Comparison of ENCODE assay signal across 13 cellular contexts in the genomic region with DNA sequence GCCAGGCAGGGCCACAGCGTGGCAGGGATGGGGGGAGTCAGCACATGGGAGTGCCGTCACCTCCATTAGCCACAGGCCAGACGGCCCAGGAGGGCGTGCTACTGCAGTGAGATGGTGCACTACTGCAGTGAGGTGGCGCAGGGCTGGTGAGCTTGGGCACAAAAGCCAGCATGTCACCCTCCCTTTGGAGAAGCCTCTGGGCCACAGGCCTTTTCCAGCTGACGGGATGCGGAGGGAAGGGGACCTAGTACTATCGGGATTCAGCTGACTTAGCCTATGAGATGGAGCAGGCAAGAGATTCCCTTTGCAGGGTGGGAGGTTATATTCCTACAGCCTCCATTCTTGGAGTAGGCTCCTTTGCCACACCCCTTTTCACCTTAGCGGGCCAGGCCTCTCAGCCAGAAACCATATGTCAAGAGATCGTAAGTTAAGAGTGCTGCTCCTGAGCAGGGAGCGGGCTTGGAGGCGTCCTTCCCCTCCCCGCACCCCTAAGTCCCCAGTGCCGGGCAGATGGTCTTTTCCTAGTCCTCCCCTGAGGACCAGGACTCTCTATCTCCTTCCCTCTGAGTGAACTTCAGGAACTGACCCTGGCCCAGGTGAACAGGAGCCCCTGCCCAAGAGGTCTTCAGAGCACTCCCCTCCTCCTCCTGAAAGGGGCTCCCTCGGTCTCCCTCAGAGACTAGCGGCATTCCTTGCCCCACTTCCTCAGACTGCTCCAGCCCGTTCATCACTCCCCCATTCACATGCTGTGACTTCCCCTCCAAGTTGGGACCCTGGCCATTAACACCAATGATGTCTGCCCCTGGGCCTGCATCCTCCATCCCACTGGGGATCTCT. TPM values are rescaled to one million over a fixed set of nuclear protein-coding genes. Genes with fewer than 3 reads are reported as not detected.
A peak's percentile ranks its signal among the peaks of the same experiment; 100 is the strongest.
DNase-seq lines count a peak whose midpoint lies in the region; ATAC-seq and TF ChIP-seq lines count a peak whose summit lies in the region.
"Had no signal": no experiment of that assay in that cellular context is flagged by ENCODE, and none has a peak within 500 bp of the region (broad histone marks: within the 10 kb centered on the region; RNA-seq: fewer than 3 reads in every experiment).

No MANE protein-coding gene starts in this region.

- WGBS in HUES64: 26% methylated on average over 17 of the region's 17 CpGs

- intact Hi-C loops in ascending aorta (cut with DNase I): no loop called here
- intact Hi-C loops in lower lobe of right lung (cut with DNase I): no loop called here
- intact Hi-C loops in colonic mucosa (cut with DNase I): no loop called here

- no peaks in the 10 kb centered on the region for H3K9me3 ChIP-seq in HUES64 (ENCODE audit: insufficient read depth, low read depth, low read length)
- H3K9me3 ChIP-seq in ascending aorta: no peaks in the 10 kb centered on the region
- H3K9me3 ChIP-seq in lower lobe of right lung: no peaks in the 10 kb centered on the region
- H3K9me3 ChIP-seq in subcutaneous abdominal adipose tissue (ENCODE audit: control insufficient read depth in 5 of 5, low read length in 5 of 5): no peaks in the 10 kb centered on the region
- no peaks in the 10 kb centered on the region for H3K9me3 ChIP-seq in colonic mucosa

- H3K9ac ChIP-seq in HUES64 (ENCODE audit: low read depth, low read length) (peak overlapping the region; percentile 27; the same call in 1 of the 2 replicates), subcutaneous abdominal adipose tissue (ENCODE audit: low read length in 5 of 5) (peak overlapping the region in 1 of 5 donors; percentile 37), colonic mucosa (ENCODE audit: low read depth in 2 of 2, low read length in 2 of 2) (peak overlapping the region in 1 of 2 donors; percentile 29)

- H3K4me1 ChIP-seq in HUES64 (ENCODE audit: insufficient read depth, low read length) (peaks cover 47% of the 10 kb centered on the region), ascending aorta (peaks cover 14 to 33% of the 10 kb centered on the region in 2 donors), lower lobe of right lung (peaks cover 59% of the 10 kb centered on the region), subcutaneous abdominal adipose tissue (ENCODE audit: control insufficient read depth in 5 of 5, insufficient read depth in 5 of 5, low read length in 5 of 5) (peaks cover 9 to 84% (median 42%) of the 10 kb centered on the region in 5 donors), colonic mucosa (peaks cover 13% of the 10 kb centered on the region)

- TF ChIP-seq CTCF in ascending aorta (IDR thresholded peaks at IDR 0.05): no peak
- no peak for TF ChIP-seq CTCF in lower lobe of right lung (IDR thresholded peaks at IDR 0.05)
- TF ChIP-seq CTCF in colonic mucosa (IDR thresholded peaks at IDR 0.05): no peak

- H3K36me3 ChIP-seq in HUES64 (ENCODE audit: insufficient read depth, low read length) (peaks cover 26% of the 10 kb centered on the region), ascending aorta (peaks cover 0 to 18% of the 10 kb centered on the region in 2 donors), lower lobe of right lung (peaks cover 4% of the 10 kb centered on the region), subcutaneous abdominal adipose tissue (ENCODE audit: control insufficient read depth in 5 of 5, insufficient read depth in 5 of 5, low read length in 5 of 5) (peaks cover 0 to 19% (median 8%) of the 10 kb centered on the region in 5 donors), colonic mucosa (no peaks in the 10 kb centered on the region)

- peak overlapping the region; percentile 73 for H3K27ac ChIP-seq in HUES64 (ENCODE audit: low read depth, low read length)
- H3K27ac ChIP-seq in ascending aorta: peak overlapping the region; percentile 88 to 90
- H3K27ac ChIP-seq in lower lobe of right lung: peak overlapping the region; percentile 72
- H3K27ac ChIP-seq in subcutaneous abdominal adipose tissue (ENCODE audit: low read depth, low read length): peak overlapping the region; percentile 41
- H3K27ac ChIP-seq in colonic mucosa: no peak overlapping the region

- H3K27me3 ChIP-seq in HUES64 (ENCODE audit: insufficient read depth, low read length) (no peaks in the 10 kb centered on the region), ascending aorta (no peaks in the 10 kb centered on the region), lower lobe of right lung (ENCODE audit: low read depth) (no peaks in the 10 kb centered on the region), subcutaneous abdominal adipose tissue (ENCODE audit: control insufficient read depth in 5 of 5, insufficient read depth in 4 of 5, low read length in 5 of 5) (peaks cover 0 to 14% (median 8%) of the 10 kb centered on the region in 5 donors), colonic mucosa (no peaks in the 10 kb centered on the region)

- H3K4me3 ChIP-seq in HUES64 (ENCODE audit: low read length) (no peak overlapping the region), ascending aorta (no peak overlapping the region), lower lobe of right lung (no peak overlapping the region), subcutaneous abdominal adipose tissue (ENCODE audit: low read depth in 1 of 5, low read length in 5 of 5) (no peak overlapping the region), colonic mucosa (no peak overlapping the region)
- H3K4me3 ChIP-seq: skin epidermis had no signal

- DNase-seq in ascending aorta (ENCODE audit: low spot score in 2 of 2): no peak
- DNase-seq in lower lobe of right lung: no peak
- DNase-seq in central memory CD4-positive, alpha-beta T cell: no peak
- no peak for DNase-seq in NCI-H1105 (lab: John Stamatoyannopoulos, UW)
- no peak for DNase-seq in colonic mucosa
- DNase-seq: anterior cingulate cortex; CD8-positive, alpha-beta T cell; NCI-H1930 had no signal

- ATAC-seq in lower lobe of right lung: no peak
- ATAC-seq in GM19035 (IDR thresholded peaks at IDR 0.05; ENCODE audit: unreplicated experiment): no peak
- ATAC-seq: CD8-positive, alpha-beta T cell had no signal

RNA-seq across cellular contexts. Expression of a gene that starts 8.2 kb away (rescaled TPM):
- polyA plus RNA-seq in HUES64 (2013, experiment 1 of 2): 116 TPM
- 122 TPM for polyA plus RNA-seq in HUES64 (2013, experiment 2 of 2)
- 74.1 TPM for total RNA-seq in ascending aorta
- total RNA-seq in lower lobe of right lung: 39.8 TPM
- 1 to 10 TPM; 5.3 to 8.1 TPM for total RNA-seq in colonic mucosa
- total RNA-seq: CD8-positive, alpha-beta T cell; OCI-LY7 had no signal

RNA-seq across cellular contexts. Expression of a gene that starts 27.1 kb away (rescaled TPM):
- 1.6 TPM for polyA plus RNA-seq in HUES64 (2013, experiment 1 of 2)
- 2.0 TPM for polyA plus RNA-seq in HUES64 (2013, experiment 2 of 2)
- total RNA-seq in ascending aorta (not detected), lower lobe of right lung (not detected), colonic mucosa (under 1 TPM in 1 of 2 donors, not detected in 1; 0.37 TPM)
- total RNA-seq: CD8-positive, alpha-beta T cell; OCI-LY7 had no signal

RNA-seq across cellular contexts. Expression of a gene that starts 36.4 kb away (rescaled TPM):
- polyA plus RNA-seq in HUES64 (2013, experiment 1 of 2): 229 TPM
- polyA plus RNA-seq in HUES64 (2013, experiment 2 of 2): 318 TPM
- total RNA-seq in ascending aorta (not detected), lower lobe of right lung (2.1 TPM), colonic mucosa (1 to 10 TPM; 1.2 to 1.4 TPM)

RNA-seq across cellular contexts. Expression of a gene that starts 49.8 kb away (rescaled TPM):
- polyA plus RNA-seq in HUES64 (2013, experiment 1 of 2): not detected
- polyA plus RNA-seq in HUES64 (2013, experiment 2 of 2): 0.19 TPM
- total RNA-seq in ascending aorta: 1.4 TPM
- total RNA-seq in lower lobe of right lung: 0.21 TPM
- total RNA-seq in colonic mucosa: under 1 TPM in 1 of 2 donors, not detected in 1; 0.96 TPM

RNA-seq across cellular contexts. Expression of a gene that starts 59.2 kb away (rescaled TPM):
- 15.7 TPM for polyA plus RNA-seq in HUES64 (2013, experiment 1 of 2)
- polyA plus RNA-seq in HUES64 (2013, experiment 2 of 2): 22.1 TPM
- total RNA-seq in ascending aorta: 9.9 TPM
- total RNA-seq in lower lobe of right lung: 41.0 TPM
- 10 to 100 TPM; 31.3 to 51.9 TPM for total RNA-seq in colonic mucosa
